29 cellular contexts compared by ENCODE assay signal in genomic region chr10:132934953-132935352, GRCh38. TPM values are rescaled to one million over a fixed set of nuclear protein-coding genes. Genes with fewer than 3 reads are reported as not detected.
"Had no signal": no experiment of that assay in that cellular context is flagged by ENCODE, and none has a peak within 500 bp of the region (broad histone marks: within the 10 kb centered on the region; RNA-seq: fewer than 3 reads in every experiment).

No MANE protein-coding gene starts in this region.

- DNase-seq: heart left ventricle; hypothalamus; immature natural killer cell; lower lobe of right lung; mammary epithelial cell; mesendoderm; naive B cell; natural killer cell; nephron progenitor cell; occipital lobe; pancreas; psoas muscle; right lobe of liver; stimulated activated CD4-positive, alpha-beta T cell treated with anti-CD3 and anti-CD28 coated beads, Interleukin-1b, Interleukin-23, amount 100 ng/mL, for 48 hours; stimulated activated CD4-positive, alpha-beta T cell treated with anti-CD3 and anti-CD28 coated beads, Interleukin-2, amount 100 ng/mL, for 48 hours; stimulated activated CD4-positive, alpha-beta T cell treated with anti-CD3 and anti-CD28 coated beads, Interleukin-4, amount 100 ng/mL, for 4 hours; stimulated activated CD8-positive, alpha-beta memory T cell treated with anti-CD3 and anti-CD28 coated beads, Interleukin-4, amount 100 ng/mL, for 48 hours; stimulated activated naive CD4-positive, alpha-beta T cell treated with Interleukin-2 at 50 U/mL for 16 hours; stimulated activated naive CD8-positive, alpha-beta T cell treated with anti-CD3 and anti-CD28 coated beads, Interleukin-15, amount 100 ng/mL, for 72 hours; substantia nigra; upper lobe of left lung had no signal

- ATAC-seq: heart left ventricle; lower lobe of right lung; natural killer cell; pancreas; psoas muscle; right lobe of liver; stimulated activated memory B cell treated with anti-CD40 and anti-IgM and Interleukin-4, amounts not matched to agents 10 μg/mL and 1 μg/mL and 100 μg/mL, for 72 hours; stimulated activated naive CD8-positive, alpha-beta T cell treated with anti-CD3 and anti-CD28 coated beads, Interleukin-15, amount 100 ng/mL, for 72 hours had no signal

- H3K27ac ChIP-seq: heart left ventricle, lower lobe of right lung, neural progenitor cell, neutrophil, pancreas, psoas muscle, right lobe of liver, tibial nerve, upper lobe of left lung had no signal

- H3K4me1 ChIP-seq: heart left ventricle, lower lobe of right lung, pancreas, psoas muscle, right lobe of liver, tibial nerve, upper lobe of left lung had no signal

- H3K27me3 ChIP-seq: neural progenitor cell, pancreas, right lobe of liver, upper lobe of left lung had no signal

- H3K9ac ChIP-seq: neural progenitor cell had no signal

- H3K4me3 ChIP-seq: heart left ventricle, lower lobe of right lung, neural progenitor cell, pancreas, psoas muscle, right lobe of liver, smooth muscle cell, tibial nerve, upper lobe of left lung had no signal

- H2AFZ ChIP-seq: neural progenitor cell had no signal

- H3K4me2 ChIP-seq: neural progenitor cell, smooth muscle cell had no signal

- H3K9me3 ChIP-seq: heart left ventricle, lower lobe of right lung, neutrophil, pancreas, psoas muscle, right lobe of liver, tibial nerve, upper lobe of left lung had no signal

- FAIRE-seq: islet of Langerhans, pancreas, urothelium cell line had no signal

- H3K36me3 ChIP-seq: heart left ventricle, lower lobe of right lung, neural progenitor cell, neutrophil, pancreas, right lobe of liver, tibial nerve, upper lobe of left lung had no signal

RNA-seq across cellular contexts. Expression of gene CFAP46, which starts 7.4 kb away (rescaled TPM):
- total RNA-seq: skeletal muscle tissue had no signal
- polyA plus RNA-seq: immature natural killer cell, mammary epithelial cell had no signal
